ENCODE assay signal across 10 cellular contexts in genomic region chr16:68592466-68593337, GRCh38. TPM values are rescaled to one million over a fixed set of nuclear protein-coding genes. Genes with fewer than 3 reads are reported as not detected.
DNase-seq lines count a peak whose midpoint lies in the region; ATAC-seq, FAIRE-seq and TF ChIP-seq lines count a peak whose summit lies in the region.
"Had no signal": no experiment of that assay in that cellular context is flagged by ENCODE, and none has a peak within 500 bp of the region (broad histone marks: within the 10 kb centered on the region; RNA-seq: fewer than 3 reads in every experiment).

No MANE protein-coding gene starts in this region.

- no peak overlapping the region for H3K27ac ChIP-seq in MM.1S (ENCODE audit: low read length)

- H3K9ac ChIP-seq in MM.1S (ENCODE audit: low read length): no peak overlapping the region

- DNase-seq in DMS 273 (lab: John Stamatoyannopoulos, UW; ENCODE audit: unreplicated experiment): peak; percentile 20
- no peak for DNase-seq in DMS 273 treated with DMSO at 0.1 percent for 48 hours (lab: John Stamatoyannopoulos, UW)
- DNase-seq in MM.1S: no peak
- peak; percentile 19 for DNase-seq in central memory CD4-positive, alpha-beta T cell
- DNase-seq in neural crest cell (ENCODE audit: low read depth, low spot score): no peak
- no peak for DNase-seq in urothelium cell line (ENCODE audit: low spot score)
- DNase-seq: effector CD8-positive, alpha-beta T cell; left ventricle myocardium superior had no signal

- ATAC-seq in GM21367 (IDR thresholded peaks at IDR 0.05; ENCODE audit: unreplicated experiment): no peak
- ATAC-seq in HG03354 (IDR thresholded peaks at IDR 0.05; ENCODE audit: poor library complexity, severe bottlenecking, unreplicated experiment): no peak
- ATAC-seq: left ventricle myocardium superior had no signal

- no peak overlapping the region for H3K4me2 ChIP-seq in MM.1S (ENCODE audit: low read depth, low read length)

- H3K27ac Mint-ChIP-seq in neural crest cell (ENCODE audit: unreplicated experiment): no peak overlapping the region

- no peak for FAIRE-seq in urothelium cell line (lab: Jason Lieb, UNC)

- H3K9me3 ChIP-seq in MM.1S (replicated peaks; ENCODE audit: insufficient read depth, low read length): no peaks in the 10 kb centered on the region

- H3K4me3 Mint-ChIP-seq in neural crest cell: no peak overlapping the region

- H3K9me2 ChIP-seq in MM.1S (replicated peaks; ENCODE audit: insufficient read depth, low read length): no peaks in the 10 kb centered on the region

- no peaks in the 10 kb centered on the region for H3K27me3 ChIP-seq in MM.1S (replicated peaks; ENCODE audit: insufficient read depth, low read length)

- H3K4me1 Mint-ChIP-seq in neural crest cell: peaks cover 9% of the 10 kb centered on the region

- H2AFZ ChIP-seq in MM.1S (ENCODE audit: low read length): no peak overlapping the region

- peak; percentile 37 for TF ChIP-seq CTCF in MM.1S (IDR thresholded peaks at IDR 0.05; ENCODE audit: low read length)
- peak; percentile 51 for TF ChIP-seq CTCF in neural crest cell (conservative IDR thresholded peaks at IDR 0.05)

- H3K9me3 Mint-ChIP-seq in neural crest cell: peaks cover 6% of the 10 kb centered on the region

- no peaks in the 10 kb centered on the region for H3F3A ChIP-seq in MM.1S (ENCODE audit: insufficient read depth, low read length)

- no peaks in the 10 kb centered on the region for H3K4me1 ChIP-seq in MM.1S (ENCODE audit: low read length)

- no peaks in the 10 kb centered on the region for H4K20me1 ChIP-seq in MM.1S (ENCODE audit: insufficient read depth, low read length)

- H3K27me3 Mint-ChIP-seq in neural crest cell (ENCODE audit: low read depth): no peaks in the 10 kb centered on the region

- H3K36me3 ChIP-seq in MM.1S (replicated peaks; ENCODE audit: insufficient read depth, low read length): no peaks in the 10 kb centered on the region

- H3K4me3 ChIP-seq in MM.1S (ENCODE audit: low read length): no peak overlapping the region

- H3K79me2 ChIP-seq in MM.1S (ENCODE audit: low read length): no peaks in the 10 kb centered on the region

- H3K36me3 Mint-ChIP-seq in neural crest cell (ENCODE audit: low read depth): peaks cover 20% of the 10 kb centered on the region

RNA-seq across cellular contexts. Expression of gene CDH3, which starts 52.4 kb away (rescaled TPM):
- 4.2 and 4.3 TPM in 2 replicates for total RNA-seq in neural crest cell

RNA-seq across cellular contexts. Expression of gene ZFP90, which starts 53.6 kb away (rescaled TPM):
- 56.2 and 56.4 TPM in 2 replicates for total RNA-seq in neural crest cell

Comparison
In these comparisons a context has a peak if more than half of its experiments do, and no peak if none do; other contexts are left out.
1. DNase-seq: peak in DMS 273 (single experiment) and central memory CD4-positive, alpha-beta T cell (single experiment); none in DMS 273 treated with DMSO at 0.1 percent for 48 hours (single experiment), MM.1S (single experiment), neural crest cell (single experiment) and urothelium cell line (single experiment).